12 cellular contexts compared by ENCODE assay signal in genomic region chr22:39012525-39013516, GRCh38. TPM values are rescaled to one million over a fixed set of nuclear protein-coding genes. Genes with fewer than 3 reads are reported as not detected.
DNase-seq lines count a peak whose midpoint lies in the region; ATAC-seq and TF ChIP-seq lines count a peak whose summit lies in the region.
"Had no signal": no experiment of that assay in that cellular context is flagged by ENCODE, and none has a peak within 500 bp of the region (broad histone marks: within the 10 kb centered on the region; RNA-seq: fewer than 3 reads in every experiment).

No MANE protein-coding gene starts in this region.

- 79 to 82% (median 80%) methylated on average over 29 of the region's 29 CpGs for WGBS in psoas muscle, 3 donors

- H3K36me3 ChIP-seq in CD4-positive, CD25-positive, alpha-beta regulatory T cell (ENCODE audit: control insufficient read depth, insufficient read depth, low read length): no peaks in the 10 kb centered on the region
- no peaks in the 10 kb centered on the region for H3K36me3 ChIP-seq in psoas muscle (ENCODE audit: insufficient read depth in 1 of 2, low read depth in 1 of 2)

- peak overlapping the region; percentile 62 to 97 (median 79) for H3K4me3 Mint-ChIP-seq in CD4-positive, CD25-positive, alpha-beta regulatory T cell
- peak overlapping the region; percentile 8 for H3K4me3 Mint-ChIP-seq in memory B cell

- H3K36me3 Mint-ChIP-seq in CD4-positive, CD25-positive, alpha-beta regulatory T cell: peaks cover 8% of the 10 kb centered on the region
- peaks cover 7% of the 10 kb centered on the region for H3K36me3 Mint-ChIP-seq in memory B cell

- H3K9me3 Mint-ChIP-seq in CD4-positive, CD25-positive, alpha-beta regulatory T cell: no peaks in the 10 kb centered on the region
- no peaks in the 10 kb centered on the region for H3K9me3 Mint-ChIP-seq in memory B cell

- peak overlapping the region; percentile 81 for H3K4me3 ChIP-seq in CD4-positive, CD25-positive, alpha-beta regulatory T cell (ENCODE audit: low read depth, low read length)
- H3K4me3 ChIP-seq in psoas muscle: no peak overlapping the region

- ATAC-seq in CD4-positive, CD25-positive, alpha-beta regulatory T cell (ENCODE audit: low read depth in 2 of 2): no peak
- ATAC-seq in memory B cell (ENCODE audit: low read depth) (no peak), psoas muscle (no peak)

- no peaks in the 10 kb centered on the region for H3K9me3 ChIP-seq in CD4-positive, CD25-positive, alpha-beta regulatory T cell (ENCODE audit: control insufficient read depth in 2 of 2, low read length in 2 of 2)
- no peaks in the 10 kb centered on the region for H3K9me3 ChIP-seq in psoas muscle
- H3K9me3 ChIP-seq: esophagus squamous epithelium had no signal

- H3K4me1 Mint-ChIP-seq in CD4-positive, CD25-positive, alpha-beta regulatory T cell: peaks cover 5 to 47% (median 14%) of the 10 kb centered on the region in 4 donors
- H3K4me1 Mint-ChIP-seq in memory B cell: peaks cover 19% of the 10 kb centered on the region

- intact Hi-C loops in psoas muscle (cut with DNase I): no loop called here

- peak overlapping the region; percentile 53 to 94 (median 78) for H3K27ac Mint-ChIP-seq in CD4-positive, CD25-positive, alpha-beta regulatory T cell
- H3K27ac Mint-ChIP-seq in memory B cell: peak overlapping the region; percentile 95

- no peak for TF ChIP-seq CTCF in psoas muscle (IDR thresholded peaks at IDR 0.05)

- H3K27ac ChIP-seq in CD4-positive, CD25-positive, alpha-beta regulatory T cell (ENCODE audit: insufficient read depth, low read length, poor library complexity, severe bottlenecking): peak overlapping the region; percentile 75
- H3K27ac ChIP-seq in psoas muscle: no peak overlapping the region
- H3K27ac ChIP-seq: C4-2B had no signal

- H3K27me3 Mint-ChIP-seq in CD4-positive, CD25-positive, alpha-beta regulatory T cell: no peaks in the 10 kb centered on the region
- no peaks in the 10 kb centered on the region for H3K27me3 Mint-ChIP-seq in memory B cell

- no peaks in the 10 kb centered on the region for H3K27me3 ChIP-seq in CD4-positive, CD25-positive, alpha-beta regulatory T cell (ENCODE audit: control insufficient read depth, insufficient read depth, low read length)
- peaks cover 0 to 6% (median 0%) of the 10 kb centered on the region in 3 donors for H3K27me3 ChIP-seq in psoas muscle (ENCODE audit: insufficient read depth in 3 of 3, low read length in 2 of 3)
- H3K27me3 ChIP-seq: esophagus squamous epithelium had no signal

- H3K4me1 ChIP-seq in CD4-positive, CD25-positive, alpha-beta regulatory T cell (ENCODE audit: control insufficient read depth, insufficient read depth, low read length, poor library complexity, severe bottlenecking): peaks cover 26% of the 10 kb centered on the region
- H3K4me1 ChIP-seq in psoas muscle: no peaks in the 10 kb centered on the region

- peak in 1 of 3 donors; percentile 38 for DNase-seq in CD4-positive, CD25-positive, alpha-beta regulatory T cell
- DNase-seq in OCI-M1 (lab: John Stamatoyannopoulos, UW) (peak; percentile 35), memory B cell (ENCODE audit: low spot score in 2 of 2) (no peak), psoas muscle (no peak), SK-N-DZ (ENCODE audit: low spot score) (no peak), Kasumi-1 (lab: John Stamatoyannopoulos, UW) (no peak)
- DNase-seq: activated CD8-positive, alpha-beta memory T cell treated with anti-CD3 and anti-CD28 coated beads, Interleukin-2, amount 50 U/mL, for 4 hours; esophagus squamous epithelium; GOT3; NCI-H187 treated with DMSO at 0.1 percent for 48 hours had no signal

RNA-seq across cellular contexts. Expression of gene APOBEC3C, which starts 1.2 kb away (rescaled TPM):
- 59.0 TPM for total RNA-seq in CD4-positive, CD25-positive, alpha-beta regulatory T cell
- polyA plus RNA-seq in CD4-positive, CD25-positive, alpha-beta regulatory T cell: 100 to 1,000 TPM in 2 of 4 donors, 10 to 100 TPM in 2; 87.5 to 146 (median 110) TPM
- 1 to 10 TPM; 1.7 to 4.6 (median 2.3) TPM for total RNA-seq in psoas muscle
- 1 to 10 TPM in 2 of 3 donors, under 1 TPM in 1; 0.82 to 1.4 (median 1.1) TPM for polyA plus RNA-seq in psoas muscle
- 0.55 and 2.0 TPM in 2 replicates for polyA plus RNA-seq in SK-N-DZ (2014; cell fraction: cytosol; rRNA removed)
- 0.21 and 1.4 TPM in 2 replicates for polyA plus RNA-seq in SK-N-DZ (2014; cell fraction: nucleus; rRNA removed)

RNA-seq across cellular contexts. Expression of gene APOBEC3D, which starts 8.1 kb away (rescaled TPM):
- 24.4 TPM for total RNA-seq in CD4-positive, CD25-positive, alpha-beta regulatory T cell
- 10 to 100 TPM; 14.4 to 24.7 (median 16.1) TPM for polyA plus RNA-seq in CD4-positive, CD25-positive, alpha-beta regulatory T cell
- total RNA-seq in psoas muscle: 1 to 10 TPM in 1 of 4 donors, under 1 TPM in 2, not detected in 1; 0.55 to 1.1 (median 0.74) TPM
- polyA plus RNA-seq in psoas muscle: under 1 TPM; 0.08 to 0.42 (median 0.18) TPM
- polyA plus RNA-seq in SK-N-DZ (2014; cell fraction: cytosol; rRNA removed): not detected in 2 replicates
- polyA plus RNA-seq in SK-N-DZ (2014; cell fraction: nucleus; rRNA removed): 0.11 TPM in 1 of 2 replicates, not detected in the other

RNA-seq across cellular contexts. Expression of gene APOBEC3F, which starts 27.8 kb away (rescaled TPM):
- total RNA-seq in CD4-positive, CD25-positive, alpha-beta regulatory T cell: 17.6 TPM
- 10 to 100 TPM in 2 of 4 donors, 1 to 10 TPM in 2; 7.8 to 18.4 (median 10.4) TPM for polyA plus RNA-seq in CD4-positive, CD25-positive, alpha-beta regulatory T cell
- total RNA-seq in psoas muscle: 1 to 10 TPM in 1 of 4 donors, under 1 TPM in 3; 0.40 to 1.4 (median 0.53) TPM
- under 1 TPM; 0.06 to 0.55 (median 0.48) TPM for polyA plus RNA-seq in psoas muscle
- not detected in 2 replicates for polyA plus RNA-seq in SK-N-DZ (2014; cell fraction: cytosol; rRNA removed)
- polyA plus RNA-seq in SK-N-DZ (2014; cell fraction: nucleus; rRNA removed): not detected in 2 replicates

RNA-seq across cellular contexts. Expression of gene APOBEC3B, which starts 30.7 kb away (rescaled TPM):
- 2.1 TPM for total RNA-seq in CD4-positive, CD25-positive, alpha-beta regulatory T cell
- polyA plus RNA-seq in CD4-positive, CD25-positive, alpha-beta regulatory T cell: 1 to 10 TPM in 2 of 4 donors, under 1 TPM in 2; 0.17 to 1.4 (median 1.1) TPM
- total RNA-seq in psoas muscle: under 1 TPM in 2 of 4 donors, not detected in 2; 0.30 to 0.59 TPM
- under 1 TPM; 0.15 to 0.57 (median 0.18) TPM for polyA plus RNA-seq in psoas muscle
- polyA plus RNA-seq in SK-N-DZ (2014; cell fraction: cytosol; rRNA removed): 0.08 and 0.81 TPM in 2 replicates
- not detected in 2 replicates for polyA plus RNA-seq in SK-N-DZ (2014; cell fraction: nucleus; rRNA removed)

RNA-seq across cellular contexts. Expression of gene APOBEC3A, which starts 55.4 kb away (rescaled TPM):
- not detected for total RNA-seq in CD4-positive, CD25-positive, alpha-beta regulatory T cell
- under 1 TPM in 1 of 4 donors, not detected in 3; 0.29 TPM for polyA plus RNA-seq in CD4-positive, CD25-positive, alpha-beta regulatory T cell
- total RNA-seq in psoas muscle: under 1 TPM; 0.19 to 0.76 (median 0.33) TPM
- under 1 TPM in 2 of 3 donors, not detected in 1; 0.09 to 0.23 TPM for polyA plus RNA-seq in psoas muscle
- polyA plus RNA-seq in SK-N-DZ (2014; cell fraction: cytosol; rRNA removed): not detected in 2 replicates
- polyA plus RNA-seq in SK-N-DZ (2014; cell fraction: nucleus; rRNA removed): not detected in 2 replicates
- total RNA-seq: osteoblast had no signal

Comparison
In these comparisons a context has a peak if more than half of its experiments do, and no peak if none do; other contexts are left out.
1. RNA of gene APOBEC3C, which starts 1.2 kb away (total RNA-seq): 59.0 TPM in CD4-positive, CD25-positive, alpha-beta regulatory T cell (single experiment); 1.7 to 4.6 TPM in psoas muscle; every median in the first group is over 10 times any median in the second.
2. RNA of gene APOBEC3D, which starts 8.1 kb away (total RNA-seq): 24.4 TPM in CD4-positive, CD25-positive, alpha-beta regulatory T cell (single experiment); 0.55 to 1.1 TPM in psoas muscle; every median in the first group is over 10 times any median in the second.